ENCODE assay signal across 8 cellular contexts in genomic region chr2:19902272-19902730, GRCh38. TPM values are rescaled to one million over a fixed set of nuclear protein-coding genes. Genes with fewer than 3 reads are reported as not detected.
DNase-seq lines count a peak whose midpoint lies in the region; ATAC-seq and TF ChIP-seq lines count a peak whose summit lies in the region.

No MANE protein-coding gene starts in this region.

- ATAC-seq in aorta (ENCODE audit: low FRiP score) (peak; percentile 6), GM21390 (IDR thresholded peaks at IDR 0.05; ENCODE audit: unreplicated experiment) (no peak)

- H3K36me3 ChIP-seq in breast epithelium (no peaks in the 10 kb centered on the region), aorta (ENCODE audit: control insufficient read depth in 1 of 2, insufficient read depth in 2 of 2, low read length in 1 of 2) (no peaks in the 10 kb centered on the region)

- no peak for TF ChIP-seq CTCF in breast epithelium (IDR thresholded peaks at IDR 0.05)

- H3K4me1 ChIP-seq in breast epithelium (peaks cover 0 to 14% of the 10 kb centered on the region in 2 donors), aorta (ENCODE audit: control insufficient read depth in 1 of 2, insufficient read depth in 2 of 2, low read length in 2 of 2) (peaks cover 6 to 10% of the 10 kb centered on the region in 2 donors)

- WGBS in aorta, 2 donors, result 1% methylated on average over 16 of the region's 16 CpGs

- DNase-seq in DMS 273 treated with DMSO at 0.1 percent for 48 hours (lab: John Stamatoyannopoulos, UW) (peak; percentile 40), NCI-H1694 (lab: John Stamatoyannopoulos, UW) (peak; percentile 48), breast epithelium (ENCODE audit: low spot score in 2 of 2) (no peak), lung microvascular endothelial cell (ENCODE audit: low read depth in 2 of 2) (peak; percentile 31 to 51), aorta (no peak)
- DNase-seq in stimulated activated CD8-positive, alpha-beta memory T cell treated with anti-CD3 and anti-CD28 coated beads, Interleukin-4, amount 100 ng/mL, for 48 hours, result no peak
- no peak for DNase-seq in activated CD4-positive, alpha-beta T cell treated with anti-CD3 and anti-CD28 coated beads for 48 hours

- TF ChIP-seq POLR2A in breast epithelium (IDR thresholded peaks at IDR 0.05), result no peak

- intact Hi-C loops in breast epithelium (cut with DNase I; ENCODE audit: low total_unique reads) (no loop called here), aorta (cut with DNase I) (no loop called here)

- H3K4me3 ChIP-seq in breast epithelium (peak overlapping the region; percentile 78 to 90 (median 88)), aorta (ENCODE audit: low read length in 2 of 2) (peak overlapping the region; percentile 76 to 82)

- H3K27me3 ChIP-seq in breast epithelium (no peaks in the 10 kb centered on the region), aorta (ENCODE audit: control insufficient read depth in 1 of 2, insufficient read depth in 2 of 2, low read length in 1 of 2) (no peaks in the 10 kb centered on the region)

- peak overlapping the region; percentile 95 for H3K27ac ChIP-seq in breast epithelium
- peak overlapping the region; percentile 33 to 87 for H3K27ac ChIP-seq in aorta (ENCODE audit: low read depth in 1 of 2, low read length in 2 of 2)

- H3K9me3 ChIP-seq in breast epithelium, result no peaks in the 10 kb centered on the region
- H3K9me3 ChIP-seq in aorta (ENCODE audit: control insufficient read depth, low read length), result no peaks in the 10 kb centered on the region

RNA-seq across cellular contexts. Expression of gene TTC32, which starts 0.5 kb away (rescaled TPM):
- total RNA-seq in breast epithelium, result 10 to 100 TPM; 16.7 to 35.1 (median 17.8) TPM
- 3.9 and 8.3 TPM in 2 replicates for total RNA-seq in lung microvascular endothelial cell
- total RNA-seq in aorta, result 10 to 100 TPM; 11.4 to 17.9 TPM
- polyA plus RNA-seq in aorta, result 10 to 100 TPM in 1 of 2 donors, 1 to 10 TPM in 1; 2.8 to 33.9 TPM

Comparison
In these comparisons a context has a peak if more than half of its experiments do, and no peak if none do; other contexts are left out.
1. DNase-seq: peak in DMS 273 treated with DMSO at 0.1 percent for 48 hours (single experiment), NCI-H1694 (single experiment) and lung microvascular endothelial cell (2 of 2); none in breast epithelium (0 of 2), aorta (0 of 2), stimulated activated CD8-positive, alpha-beta memory T cell treated with anti-CD3 and anti-CD28 coated beads, Interleukin-4, amount 100 ng/mL, for 48 hours (single experiment) and activated CD4-positive, alpha-beta T cell treated with anti-CD3 and anti-CD28 coated beads for 48 hours (single experiment).